ENCODE assay signal across 24 cellular contexts in the genomic region with DNA sequence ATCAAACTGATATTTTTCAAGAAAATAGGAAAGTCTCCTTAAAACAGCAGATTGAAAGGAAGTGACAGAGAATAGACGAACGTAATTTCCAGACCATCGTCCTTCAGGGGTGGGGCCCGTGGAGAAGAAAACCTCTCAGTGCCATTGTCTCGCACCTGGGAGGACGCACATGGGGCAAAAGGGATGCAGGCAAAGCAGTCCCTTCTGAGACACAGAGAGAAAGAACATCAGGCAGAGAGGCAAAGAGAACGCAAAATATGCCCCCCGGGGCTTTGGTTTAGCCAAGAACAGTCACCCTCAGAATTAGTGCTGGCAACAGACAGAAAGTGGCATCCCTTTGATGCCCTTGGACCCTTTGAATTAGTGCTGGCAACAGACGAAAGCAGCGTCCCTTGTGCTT. TPM values are rescaled to one million over a fixed set of nuclear protein-coding genes. Genes with fewer than 3 reads are reported as not detected.
"Had no signal": no experiment of that assay in that cellular context is flagged by ENCODE, and none has a peak within 500 bp of the region (broad histone marks: within the 10 kb centered on the region; RNA-seq: fewer than 3 reads in every experiment).

No MANE protein-coding gene starts in this region.

- DNase-seq: effector CD4-positive, alpha-beta T cell; heart right ventricle; islet precursor cell; mammary epithelial cell; naive thymus-derived CD8-positive, alpha-beta T cell; occipital lobe; psoas muscle; retina; stimulated activated CD4-positive, alpha-beta T cell treated with anti-CD3 and anti-CD28 coated beads, Interleukin-2, amount 100 ng/mL, for 24 hours; stimulated activated CD4-positive, alpha-beta T cell treated with anti-CD3 and anti-CD28 coated beads, Interleukin-4, amount 100 ng/mL, for 4 hours; stimulated activated naive CD4-positive, alpha-beta T cell; stomach; transverse colon had no signal

- H3K27ac Mint-ChIP-seq: naive thymus-derived CD8-positive, alpha-beta T cell had no signal

- H3K79me2 ChIP-seq: parathyroid adenoma had no signal

- H3K4me3 ChIP-seq: heart right ventricle, mucosa of descending colon, psoas muscle, stomach, thoracic aorta, transverse colon had no signal

- H3K36me3 ChIP-seq: heart right ventricle, stomach, thoracic aorta had no signal

- H3K4me1 ChIP-seq: parathyroid adenoma, psoas muscle had no signal

- H3K9me3 Mint-ChIP-seq: naive thymus-derived CD8-positive, alpha-beta T cell had no signal

- H3K27ac ChIP-seq: coronary artery, heart right ventricle, parathyroid adenoma, psoas muscle, stomach, thoracic aorta, transverse colon had no signal

- ATAC-seq: esophagus mucosa; heart right ventricle; left lobe of liver; naive thymus-derived CD8-positive, alpha-beta T cell; psoas muscle; sciatic nerve had no signal

- H2AFZ ChIP-seq: parathyroid adenoma had no signal

- H3K9ac ChIP-seq: parathyroid adenoma had no signal

- H3K9me3 ChIP-seq: heart right ventricle, mucosa of descending colon, psoas muscle, stomach, thoracic aorta, transverse colon had no signal

- H3K36me3 Mint-ChIP-seq: naive thymus-derived CD8-positive, alpha-beta T cell had no signal

RNA-seq across cellular contexts. Expression of a gene that starts 37.0 kb away (rescaled TPM):
- total RNA-seq: dermis microvascular lymphatic vessel endothelial cell had no signal

RNA-seq across cellular contexts. Expression of a gene that starts 53.9 kb away (rescaled TPM):
- total RNA-seq: dermis microvascular lymphatic vessel endothelial cell; fibroblast of lung; heart right ventricle; lower leg skin; mammary epithelial cell; naive thymus-derived CD8-positive, alpha-beta T cell; occipital lobe; thoracic aorta had no signal
- polyA plus RNA-seq: fibroblast of lung; mammary epithelial cell; naive thymus-derived CD8-positive, alpha-beta T cell; urinary bladder had no signal
